In genomic region chr19:17244618-17245534, GRCh38 we compare ENCODE assay signal across 8 cellular contexts. TPM values are rescaled to one million over a fixed set of nuclear protein-coding genes. Genes with fewer than 3 reads are reported as not detected.
A peak's percentile ranks its signal among the peaks of the same experiment; 100 is the strongest.
DNase-seq lines count a peak whose midpoint lies in the region; ATAC-seq and TF ChIP-seq lines count a peak whose summit lies in the region.

No MANE protein-coding gene starts in this region.

- no peak for DNase-seq in stimulated activated naive CD8-positive, alpha-beta T cell treated with anti-CD3 and anti-CD28 coated beads, Interleukin-15, Interleukin-2, amounts not matched to agents 100 U/mL and 50 U/mL, for 24 hours
- DNase-seq in RWPE1 (ENCODE audit: low spot score) (no peak), fibroblast of lung (ENCODE audit: low read depth in 2 of 2) (no peak), posterior vena cava (ENCODE audit: low spot score) (peak; percentile 85), GM19240 (ENCODE audit: insufficient read length, low spot score) (no peak), Ammon's horn (ENCODE audit: low spot score) (no peak), iPS-NIHi11 (ENCODE audit: low spot score) (no peak)

- CTCF ChIA-PET in RWPE1 (lab: Yijun Ruan, JAX) = no interaction called here

- H3K27me3 Mint-ChIP-seq in stimulated activated naive CD8-positive, alpha-beta T cell treated with anti-CD3 and anti-CD28 coated beads, Interleukin-15, Interleukin-2, amounts not matched to agents 100 ng/mL and 50 ng/mL, for 24 hours = no peaks in the 10 kb centered on the region

- intact Hi-C loops in posterior vena cava (cut with DNase I) = no loop called here

- H3K27me3 ChIP-seq in fibroblast of lung (ENCODE audit: control insufficient read depth, insufficient read depth, low read length) = no peaks in the 10 kb centered on the region

- H3K27ac ChIP-seq in RWPE1 (peak overlapping the region; percentile 89), fibroblast of lung (ENCODE audit: insufficient read depth, low read length) (peak overlapping the region; percentile 61)

- peak overlapping the region; percentile 54 for H3K4me3 Mint-ChIP-seq in stimulated activated naive CD8-positive, alpha-beta T cell treated with anti-CD3 and anti-CD28 coated beads, Interleukin-15, Interleukin-2, amounts not matched to agents 100 ng/mL and 50 ng/mL, for 24 hours

- H3K9me3 Mint-ChIP-seq in stimulated activated naive CD8-positive, alpha-beta T cell treated with anti-CD3 and anti-CD28 coated beads, Interleukin-15, Interleukin-2, amounts not matched to agents 100 ng/mL and 50 ng/mL, for 24 hours = no peaks in the 10 kb centered on the region

- POLR2A ChIA-PET in RWPE1 (lab: Yijun Ruan, JAX; ENCODE audit: low non-redundant PET) = interaction anchor here (1.1 kb wide), 1 partner anchor 9 kb away, joined by 3 read pairs; no protein-coding TSS in a partner anchor

- no peak for TF ChIP-seq CTCF in RWPE1 (conservative IDR thresholded peaks at IDR 0.05; ENCODE audit: low read depth)
- TF ChIP-seq CTCF in fibroblast of lung (conservative IDR thresholded peaks at IDR 0.05 in 1 of 2, IDR thresholded peaks at IDR 0.05 in 1 of 2; ENCODE audit: low read depth in 1 of 2, low read length in 2 of 2) = no peak

- no peaks in the 10 kb centered on the region for H3K36me3 Mint-ChIP-seq in stimulated activated naive CD8-positive, alpha-beta T cell treated with anti-CD3 and anti-CD28 coated beads, Interleukin-15, Interleukin-2, amounts not matched to agents 100 ng/mL and 50 ng/mL, for 24 hours (ENCODE audit: low read depth)

- H3K4me3 ChIP-seq in fibroblast of lung (replicated peaks in 1 of 4; ENCODE audit: control extremely low read depth in 1 of 4, insufficient read depth in 1 of 4, low read depth in 3 of 4, low read length in 4 of 4) = peak overlapping the region; percentile 74 to 84 (median 80)

- peak overlapping the region; percentile 52 for H3K9ac ChIP-seq in fibroblast of lung (ENCODE audit: insufficient read depth, low read length)

- H3K9me3 ChIP-seq in fibroblast of lung (ENCODE audit: control insufficient read depth, insufficient read depth, low read depth, low read length) = no peaks in the 10 kb centered on the region

- H4K20me1 ChIP-seq in fibroblast of lung (ENCODE audit: control insufficient read depth, extremely low read depth, insufficient read depth, low read length) = no peaks in the 10 kb centered on the region

- peaks cover 9% of the 10 kb centered on the region for H3K4me1 ChIP-seq in fibroblast of lung (ENCODE audit: control insufficient read depth, extremely low read depth, insufficient read depth, low read length)

- H3K36me3 ChIP-seq in fibroblast of lung (ENCODE audit: control insufficient read depth, insufficient read depth, low read length) = peaks cover 3% of the 10 kb centered on the region

- no peak overlapping the region for H2AFZ ChIP-seq in fibroblast of lung (ENCODE audit: low read length)

- no peak for ATAC-seq in stimulated activated naive CD8-positive, alpha-beta T cell treated with anti-CD3 and anti-CD28 coated beads, Interleukin-15, Interleukin-2, amounts not matched to agents 100 U/mL and 50 U/mL, for 24 hours

- no peak overlapping the region for H3K27ac Mint-ChIP-seq in stimulated activated naive CD8-positive, alpha-beta T cell treated with anti-CD3 and anti-CD28 coated beads, Interleukin-15, Interleukin-2, amounts not matched to agents 100 ng/mL and 50 ng/mL, for 24 hours

- peaks cover 8% of the 10 kb centered on the region for H3K4me1 Mint-ChIP-seq in stimulated activated naive CD8-positive, alpha-beta T cell treated with anti-CD3 and anti-CD28 coated beads, Interleukin-15, Interleukin-2, amounts not matched to agents 100 ng/mL and 50 ng/mL, for 24 hours (ENCODE audit: low read depth)

- H3K4me2 ChIP-seq in fibroblast of lung (ENCODE audit: extremely low read depth, insufficient read depth, low read length) = peak overlapping the region; percentile 93

- peaks cover 40% of the 10 kb centered on the region for H3K79me2 ChIP-seq in fibroblast of lung (ENCODE audit: control insufficient read depth, insufficient read depth, low read length)

RNA-seq across cellular contexts. Expression of gene NR2F6, which starts 0.8 kb away (rescaled TPM):
- 37.0 and 42.4 TPM in 2 replicates for total RNA-seq in fibroblast of lung
- polyA plus RNA-seq in fibroblast of lung = 9.6 and 10.4 TPM in 2 replicates
- 18.4 and 27.7 TPM in 2 replicates for polyA plus RNA-seq in fibroblast of lung (2012)
- polyA minus RNA-seq in fibroblast of lung (ENCODE audit: low replicate concordance) = 22.1 and 22.8 TPM in 2 replicates
- total RNA-seq in posterior vena cava = 10 to 100 TPM; 21.2 to 22.8 TPM

RNA-seq across cellular contexts. Expression of gene OCEL1, which starts 18.9 kb away (rescaled TPM):
- total RNA-seq in fibroblast of lung = 2.6 and 4.6 TPM in 2 replicates
- polyA plus RNA-seq in fibroblast of lung = 4.5 and 8.8 TPM in 2 replicates
- 18.7 and 20.4 TPM in 2 replicates for polyA plus RNA-seq in fibroblast of lung (2012)
- 14.2 and 15.9 TPM in 2 replicates for polyA minus RNA-seq in fibroblast of lung (ENCODE audit: low replicate concordance)
- total RNA-seq in posterior vena cava = 10 to 100 TPM; 14.8 to 18.0 TPM

RNA-seq across cellular contexts. Expression of gene USHBP1, which starts 19.7 kb away (rescaled TPM):
- under 0.01 TPM in 1 of 2 replicates, not detected in the other for total RNA-seq in fibroblast of lung
- not detected in 2 replicates for polyA plus RNA-seq in fibroblast of lung
- polyA plus RNA-seq in fibroblast of lung (2012) = not detected in 2 replicates
- polyA minus RNA-seq in fibroblast of lung (ENCODE audit: low replicate concordance) = not detected in 2 replicates
- 1 to 10 TPM; 4.8 to 5.7 TPM for total RNA-seq in posterior vena cava

RNA-seq across cellular contexts. Expression of gene BABAM1, which starts 22.4 kb away (rescaled TPM):
- 74.3 and 79.4 TPM in 2 replicates for total RNA-seq in fibroblast of lung
- polyA plus RNA-seq in fibroblast of lung = 68.8 and 81.2 TPM in 2 replicates
- polyA plus RNA-seq in fibroblast of lung (2012) = 80.0 and 94.8 TPM in 2 replicates
- 47.8 and 87.1 TPM in 2 replicates for polyA minus RNA-seq in fibroblast of lung (ENCODE audit: low replicate concordance)
- 10 to 100 TPM; 62.9 to 64.6 TPM for total RNA-seq in posterior vena cava

RNA-seq across cellular contexts. Expression of gene USE1, which starts 29.7 kb away (rescaled TPM):
- total RNA-seq in fibroblast of lung = 23.8 and 26.5 TPM in 2 replicates
- polyA plus RNA-seq in fibroblast of lung = 25.8 and 27.1 TPM in 2 replicates
- 33.5 and 33.7 TPM in 2 replicates for polyA plus RNA-seq in fibroblast of lung (2012)
- polyA minus RNA-seq in fibroblast of lung (ENCODE audit: low replicate concordance) = 10.8 and 17.7 TPM in 2 replicates
- 10 to 100 TPM; 16.4 to 17.6 TPM for total RNA-seq in posterior vena cava
